ENCODE assay signal across 6 cellular contexts in genomic region chr1:230552880-230553279, GRCh38.
"Had no signal": no experiment of that assay in that cellular context is flagged by ENCODE, and none has a peak within 500 bp of the region (broad histone marks: within the 10 kb centered on the region; RNA-seq: fewer than 3 reads in every experiment).

No MANE protein-coding gene starts in this region.

- H3K36me3 Mint-ChIP-seq: IgD-negative memory B cell had no signal

- H3K4me3 Mint-ChIP-seq: IgD-negative memory B cell had no signal

- H3K27ac Mint-ChIP-seq: IgD-negative memory B cell had no signal

- ATAC-seq: HepG2, K562 had no signal

- H3K4me1 Mint-ChIP-seq: IgD-negative memory B cell had no signal

- DNase-seq: IMR-90, KBM-7 had no signal

- H3K4me3 ChIP-seq: K562 had no signal

- H3K27ac ChIP-seq: HL-60 had no signal
